ENCODE assay signal across 30 cellular contexts in the genomic region with DNA sequence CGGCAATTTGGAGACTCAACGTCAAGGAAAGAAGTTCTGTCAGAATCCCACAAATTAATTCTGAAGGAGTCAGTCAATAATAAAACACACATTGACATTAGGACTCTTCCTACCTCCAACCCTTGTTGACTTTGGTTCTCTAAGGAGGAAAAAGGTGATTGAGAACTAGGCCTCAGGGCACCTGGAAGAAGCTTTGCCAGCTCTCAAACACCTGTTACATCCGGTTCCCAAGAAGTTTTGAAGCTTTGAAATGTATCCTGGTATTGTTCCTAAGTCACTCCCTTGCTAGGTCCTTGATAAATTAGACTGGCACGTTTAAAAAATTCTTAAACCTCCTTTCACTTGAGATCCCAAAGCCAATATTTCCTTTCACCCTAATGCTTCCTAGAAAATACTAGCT. TPM values are rescaled to one million over a fixed set of nuclear protein-coding genes. Genes with fewer than 3 reads are reported as not detected.
"Had no signal": no experiment of that assay in that cellular context is flagged by ENCODE, and none has a peak within 500 bp of the region (broad histone marks: within the 10 kb centered on the region; RNA-seq: fewer than 3 reads in every experiment).

No MANE protein-coding gene starts in this region.

- H3K27me3 ChIP-seq: body of pancreas, esophagus muscularis mucosa, gastrocnemius medialis had no signal

- H3K4me1 Mint-ChIP-seq: activated CD4-positive, alpha-beta memory T cell treated with anti-CD3 and anti-CD28 coated beads, Interleukin-2, amount 10 ng/mL, durations not matched to agents 7 days and 5 days; activated naive CD8-positive, alpha-beta T cell treated with anti-CD3 and anti-CD28 coated beads for 36 hours; activated naive CD8-positive, alpha-beta T cell treated with anti-CD3 and anti-CD28 coated beads, Interleukin-2, amount 50 U/mL, for 24 hours had no signal

- H3K4me1 ChIP-seq: adrenal gland, body of pancreas, foreskin keratinocyte, gastrocnemius medialis, heart left ventricle had no signal

- H3K4me3 Mint-ChIP-seq: activated CD4-positive, alpha-beta memory T cell treated with anti-CD3 and anti-CD28 coated beads, Interleukin-2, amount 10 ng/mL, durations not matched to agents 7 days and 5 days; activated CD4-positive, alpha-beta T cell treated with anti-CD3 and anti-CD28 coated beads, Interleukin-2, amount 10 ng/mL, durations not matched to agents 7 days and 5 days; activated naive CD4-positive, alpha-beta T cell treated with anti-CD3 and anti-CD28 coated beads, Interleukin-2, amount 10 ng/mL, durations not matched to agents 7 days and 5 days; activated naive CD8-positive, alpha-beta T cell treated with anti-CD3 and anti-CD28 coated beads for 36 hours; activated naive CD8-positive, alpha-beta T cell treated with anti-CD3 and anti-CD28 coated beads, Interleukin-2, amount 50 U/mL, for 24 hours; activated T-cell treated with anti-CD3 and anti-CD28 coated beads, Interleukin-2, amount 50 U/mL, for 24 hours; activated T-cell treated with anti-CD3 and anti-CD28 coated beads, Interleukin-2, amount 50 U/mL, for 72 hours; effector memory CD8-positive, alpha-beta T cell had no signal

- H3K9me3 ChIP-seq: adrenal gland, body of pancreas, esophagus muscularis mucosa, gastrocnemius medialis, heart left ventricle had no signal

- H3K36me3 Mint-ChIP-seq: activated naive CD4-positive, alpha-beta T cell treated with anti-CD3 and anti-CD28 coated beads, Interleukin-2, amount 10 ng/mL, durations not matched to agents 7 days and 5 days; activated naive CD8-positive, alpha-beta T cell treated with anti-CD3 and anti-CD28 coated beads for 36 hours had no signal

- DNase-seq: activated CD4-positive, alpha-beta memory T cell treated with anti-CD3 and anti-CD28 coated beads, Interleukin-2, amount 10 ng/mL, durations not matched to agents 7 days and 5 days; activated CD4-positive, alpha-beta T cell treated with anti-CD3 and anti-CD28 coated beads for 1 hour; activated CD4-positive, alpha-beta T cell treated with anti-CD3 and anti-CD28 coated beads for 4 hours; activated CD4-positive, alpha-beta T cell treated with anti-CD3 and anti-CD28 coated beads, Interleukin-2, amount 10 ng/mL, durations not matched to agents 7 days and 5 days; activated CD4-positive, alpha-beta T cell treated with anti-CD3 and anti-CD28 coated beads, Interleukin-2, amount 50 U/mL, for 4 hours; activated CD8-positive, alpha-beta memory T cell treated with anti-CD3 and anti-CD28 coated beads, Interleukin-2, amount 50 U/mL, for 48 hours; activated gamma-delta T cell; activated naive CD4-positive, alpha-beta T cell; activated naive CD4-positive, alpha-beta T cell treated with anti-CD3 and anti-CD28 coated beads, Interleukin-2, amount 10 ng/mL, durations not matched to agents 7 days and 5 days; activated naive CD8-positive, alpha-beta T cell treated with anti-CD3 and anti-CD28 coated beads for 36 hours; activated naive CD8-positive, alpha-beta T cell treated with anti-CD3 and anti-CD28 coated beads, Interleukin-2, amount 50 U/mL, for 24 hours; activated T-cell treated with anti-CD3 and anti-CD28 coated beads for 4 hours; activated T-cell treated with anti-CD3 and anti-CD28 coated beads, Interleukin-2, amount 50 U/mL, for 24 hours; activated T-cell treated with anti-CD3 and anti-CD28 coated beads, Interleukin-2, amount 50 U/mL, for 72 hours; adrenal gland; amygdala; aorta; body of pancreas; caudate nucleus; cortex of kidney; dermis blood vessel endothelial cell; effector CD4-positive, alpha-beta T cell; effector memory CD8-positive, alpha-beta T cell; erythroblast; foreskin keratinocyte; gastrocnemius medialis; glutamatergic neuron; heart left ventricle; T-helper 2 cell had no signal

- ATAC-seq: activated naive CD8-positive, alpha-beta T cell treated with anti-CD3 and anti-CD28 coated beads, Interleukin-2, amount 50 U/mL, for 24 hours; activated T-cell treated with anti-CD3 and anti-CD28 coated beads, Interleukin-2, amount 50 U/mL, for 72 hours; body of pancreas; effector memory CD8-positive, alpha-beta T cell; foreskin keratinocyte; gastrocnemius medialis; heart left ventricle had no signal

- H3K9me3 Mint-ChIP-seq: activated CD4-positive, alpha-beta memory T cell treated with anti-CD3 and anti-CD28 coated beads, Interleukin-2, amount 10 ng/mL, durations not matched to agents 7 days and 5 days; activated CD4-positive, alpha-beta T cell treated with anti-CD3 and anti-CD28 coated beads, Interleukin-2, amount 10 ng/mL, durations not matched to agents 7 days and 5 days; activated naive CD4-positive, alpha-beta T cell treated with anti-CD3 and anti-CD28 coated beads, Interleukin-2, amount 10 ng/mL, durations not matched to agents 7 days and 5 days; activated naive CD8-positive, alpha-beta T cell treated with anti-CD3 and anti-CD28 coated beads for 36 hours; activated naive CD8-positive, alpha-beta T cell treated with anti-CD3 and anti-CD28 coated beads, Interleukin-2, amount 50 U/mL, for 24 hours; activated T-cell treated with anti-CD3 and anti-CD28 coated beads, Interleukin-2, amount 50 U/mL, for 24 hours; activated T-cell treated with anti-CD3 and anti-CD28 coated beads, Interleukin-2, amount 50 U/mL, for 72 hours; effector memory CD8-positive, alpha-beta T cell had no signal

- H3K27ac Mint-ChIP-seq: activated CD4-positive, alpha-beta memory T cell treated with anti-CD3 and anti-CD28 coated beads, Interleukin-2, amount 10 ng/mL, durations not matched to agents 7 days and 5 days; activated CD4-positive, alpha-beta T cell treated with anti-CD3 and anti-CD28 coated beads, Interleukin-2, amount 10 ng/mL, durations not matched to agents 7 days and 5 days; activated naive CD4-positive, alpha-beta T cell treated with anti-CD3 and anti-CD28 coated beads, Interleukin-2, amount 10 ng/mL, durations not matched to agents 7 days and 5 days; activated naive CD8-positive, alpha-beta T cell treated with anti-CD3 and anti-CD28 coated beads for 36 hours; activated naive CD8-positive, alpha-beta T cell treated with anti-CD3 and anti-CD28 coated beads, Interleukin-2, amount 50 U/mL, for 24 hours; activated T-cell treated with anti-CD3 and anti-CD28 coated beads, Interleukin-2, amount 50 U/mL, for 24 hours; activated T-cell treated with anti-CD3 and anti-CD28 coated beads, Interleukin-2, amount 50 U/mL, for 72 hours; effector memory CD8-positive, alpha-beta T cell had no signal

- H3K27ac ChIP-seq: adrenal gland, body of pancreas, esophagus muscularis mucosa, foreskin keratinocyte, gastrocnemius medialis, heart left ventricle had no signal

- H3K4me3 ChIP-seq: adrenal gland, body of pancreas, esophagus muscularis mucosa, gastrocnemius medialis, heart left ventricle had no signal

- H3K36me3 ChIP-seq: adrenal gland, esophagus muscularis mucosa, gastrocnemius medialis, heart left ventricle had no signal

- H3K27me3 Mint-ChIP-seq: effector memory CD8-positive, alpha-beta T cell had no signal

RNA-seq across cellular contexts. Expression of gene CCDC160, which starts 1.7 kb away (rescaled TPM):
- total RNA-seq: activated CD4-positive, alpha-beta memory T cell treated with anti-CD3 and anti-CD28 coated beads, Interleukin-2, amount 10 ng/mL, durations not matched to agents 7 days and 5 days; activated CD4-positive, alpha-beta T cell treated with anti-CD3 and anti-CD28 coated beads, Interleukin-2, amount 10 ng/mL, durations not matched to agents 7 days and 5 days; activated T-cell treated with anti-CD3 and anti-CD28 coated beads, Interleukin-2, amount 50 U/mL, for 72 hours; aorta; body of pancreas; dermis blood vessel endothelial cell; esophagus muscularis mucosa; foreskin keratinocyte; heart left ventricle had no signal
